In genomic region chr7:44548893-44549292, GRCh38 we compare ENCODE assay signal across 26 cellular contexts. TPM values are rescaled to one million over a fixed set of nuclear protein-coding genes. Genes with fewer than 3 reads are reported as not detected.
"Had no signal": no experiment of that assay in that cellular context is flagged by ENCODE, and none has a peak within 500 bp of the region (broad histone marks: within the 10 kb centered on the region; RNA-seq: fewer than 3 reads in every experiment).

No MANE protein-coding gene starts in this region.

- H3K4me3 ChIP-seq: coronary artery, gastroesophageal sphincter, heart left ventricle, hepatocyte, ovary, psoas muscle, sigmoid colon, spleen, suprapubic skin, vagina had no signal

- H3K27ac Mint-ChIP-seq: effector memory CD8-positive, alpha-beta T cell; natural killer cell; stimulated activated naive B cell treated with anti-CD40 and anti-IgM and Interleukin-4, amounts not matched to agents 10 μg/mL and 1 μg/mL and 100 μg/mL, for 72 hours; stimulated activated naive CD8-positive, alpha-beta T cell treated with anti-CD3 and anti-CD28 coated beads, Interleukin-15, Interleukin-2, amounts not matched to agents 100 ng/mL and 50 ng/mL, for 24 hours had no signal

- ATAC-seq: effector memory CD8-positive, alpha-beta T cell; gastroesophageal sphincter; heart left ventricle; left lobe of liver; natural killer cell; psoas muscle; right cardiac atrium; stimulated activated naive B cell treated with anti-CD40 and anti-IgM and Interleukin-4, amounts not matched to agents 10 μg/mL and 1 μg/mL and 100 μg/mL, for 72 hours had no signal

- H3K4me3 Mint-ChIP-seq: effector memory CD8-positive, alpha-beta T cell; natural killer cell; stimulated activated naive B cell treated with anti-CD40 and anti-IgM and Interleukin-4, amounts not matched to agents 10 μg/mL and 1 μg/mL and 100 μg/mL, for 72 hours; stimulated activated naive CD8-positive, alpha-beta T cell treated with anti-CD3 and anti-CD28 coated beads, Interleukin-15, Interleukin-2, amounts not matched to agents 100 ng/mL and 50 ng/mL, for 24 hours had no signal

- H3K4me1 Mint-ChIP-seq: natural killer cell; stimulated activated naive B cell treated with anti-CD40 and anti-IgM and Interleukin-4, amounts not matched to agents 10 μg/mL and 1 μg/mL and 100 μg/mL, for 72 hours had no signal

- DNase-seq: dermis blood vessel endothelial cell; effector memory CD8-positive, alpha-beta T cell; foreskin fibroblast; heart left ventricle; kidney; mesendoderm; natural killer cell; occipital lobe; ovary; posterior cingulate gyrus; psoas muscle; right cardiac atrium; sigmoid colon; spleen; stimulated activated CD4-positive, alpha-beta T cell treated with anti-CD3 and anti-CD28 coated beads, Interleukin-4, amount 100 ng/mL, for 4 hours; stimulated activated naive B cell treated with anti-CD40 and anti-IgM and Interleukin-4, amounts not matched to agents 10 μg/mL and 1 μg/mL and 100 μg/mL, for 72 hours; trophoblast cell had no signal

- H3K9me3 Mint-ChIP-seq: effector memory CD8-positive, alpha-beta T cell; natural killer cell; stimulated activated naive B cell treated with anti-CD40 and anti-IgM and Interleukin-4, amounts not matched to agents 10 μg/mL and 1 μg/mL and 100 μg/mL, for 72 hours; stimulated activated naive CD8-positive, alpha-beta T cell treated with anti-CD3 and anti-CD28 coated beads, Interleukin-15, Interleukin-2, amounts not matched to agents 100 ng/mL and 50 ng/mL, for 24 hours had no signal

- H3K36me3 Mint-ChIP-seq: natural killer cell; stimulated activated naive B cell treated with anti-CD40 and anti-IgM and Interleukin-4, amounts not matched to agents 10 μg/mL and 1 μg/mL and 100 μg/mL, for 72 hours had no signal

RNA-seq across cellular contexts. Expression of gene NPC1L1, which starts 7.8 kb away (rescaled TPM):
- total RNA-seq: dermis blood vessel endothelial cell, lung microvascular endothelial cell, skeletal muscle tissue had no signal
